Comparison of ENCODE assay signal across 8 cellular contexts in genomic region chr19:1239796-1240737, GRCh38. TPM values are rescaled to one million over a fixed set of nuclear protein-coding genes. Genes with fewer than 3 reads are reported as not detected.
DNase-seq lines count a peak whose midpoint lies in the region; ATAC-seq and TF ChIP-seq lines count a peak whose summit lies in the region.

No MANE protein-coding gene starts in this region.

- peak; percentile 34 for ATAC-seq in GM21515 (IDR thresholded peaks at IDR 0.05; ENCODE audit: unreplicated experiment)

- H3K4me1 ChIP-seq in ascending aorta (peaks cover 30 to 45% of the 10 kb centered on the region in 2 donors), uterus (peaks cover 0 to 32% of the 10 kb centered on the region in 2 donors)

- DNase-seq in NCI-H146 (lab: John Stamatoyannopoulos, UW) (peak; percentile 83), T-helper 9 cell (peak; percentile 94), ascending aorta (ENCODE audit: low spot score in 2 of 2) (peak in 1 of 2 donors; percentile 94), hepatic stellate cell (ENCODE audit: low spot score) (peak; percentile 99), renal cortical epithelial cell (ENCODE audit: low read depth) (peak; percentile 38), uterus (peak; percentile 86 to 93)

- H3K4me3 ChIP-seq in ascending aorta (peak overlapping the region; percentile 32 to 72), uterus (peak overlapping the region in 1 of 2 donors; percentile 17)

- H3K27ac ChIP-seq in C4-2B, result peak overlapping the region; percentile 97
- peak overlapping the region; percentile 85 to 92 for H3K27ac ChIP-seq in ascending aorta
- H3K27ac ChIP-seq in uterus, result peak overlapping the region; percentile 93 to 97

- H3K9me3 ChIP-seq in ascending aorta (no peaks in the 10 kb centered on the region), uterus (no peaks in the 10 kb centered on the region)

- TF ChIP-seq CTCF in C4-2B (conservative IDR thresholded peaks at IDR 0.05) (peak; percentile 97), ascending aorta (IDR thresholded peaks at IDR 0.05) (peak; percentile 71 to 100 (median 85)), uterus (IDR thresholded peaks at IDR 0.05) (peak; percentile 71 to 99 (median 96))

- H3K36me3 ChIP-seq in ascending aorta (no peaks in the 10 kb centered on the region), uterus (no peaks in the 10 kb centered on the region)

- TF ChIP-seq POLR2A in uterus (IDR thresholded peaks at IDR 0.05), result peak; percentile 24 to 69

- H3K27me3 ChIP-seq in ascending aorta (no peaks in the 10 kb centered on the region), uterus (peaks cover 0 to 8% of the 10 kb centered on the region in 2 donors)

- intact Hi-C loops in ascending aorta (cut with DNase I), result loop anchor here (1.0 to 10.0 kb wide), 6 partner anchors 19 to 315 kb away; partner anchors contain the start of genes ARID3A, CNN2 and GPX4
- intact Hi-C loops in uterus (cut with DNase I; ENCODE audit: low total_unique reads), result no loop called here

RNA-seq across cellular contexts. Expression of gene ATP5F1D, which starts 1.5 kb away (rescaled TPM):
- total RNA-seq in ascending aorta (232 TPM), renal cortical epithelial cell (29.0 and 29.2 TPM in 2 replicates), uterus (100 to 1,000 TPM in 2 of 4 donors, 10 to 100 TPM in 1, 1 to 10 TPM in 1; 4.7 to 164 (median 68.9) TPM)

RNA-seq across cellular contexts. Expression of gene CBARP, which starts 2.3 kb away (rescaled TPM):
- total RNA-seq in ascending aorta (1.9 TPM), renal cortical epithelial cell (0.87 and 4.3 TPM in 2 replicates), uterus (1 to 10 TPM in 2 of 4 donors, under 1 TPM in 1, not detected in 1; 0.26 to 1.5 (median 1.0) TPM)

RNA-seq across cellular contexts. Expression of gene MIDN, which starts 8.3 kb away (rescaled TPM):
- total RNA-seq in ascending aorta (307 TPM), renal cortical epithelial cell (12.2 and 44.9 TPM in 2 replicates), uterus (100 to 1,000 TPM in 1 of 4 donors, 10 to 100 TPM in 2, under 1 TPM in 1; 0.77 to 108 (median 15.0) TPM)

RNA-seq across cellular contexts. Expression of gene CIRBP, which starts 29.1 kb away (rescaled TPM):
- total RNA-seq in ascending aorta, result 442 TPM
- 174 and 314 TPM in 2 replicates for total RNA-seq in renal cortical epithelial cell
- 100 to 1,000 TPM; 235 to 950 (median 535) TPM for total RNA-seq in uterus

RNA-seq across cellular contexts. Expression of gene STK11, which starts 34.5 kb away (rescaled TPM):
- total RNA-seq in ascending aorta, result 104 TPM
- 113 and 140 TPM in 2 replicates for total RNA-seq in renal cortical epithelial cell
- 10 to 100 TPM; 17.4 to 62.8 (median 43.3) TPM for total RNA-seq in uterus
